ENCODE assay signal across 8 cellular contexts in genomic region chr6:38671885-38672467, GRCh38. TPM values are rescaled to one million over a fixed set of nuclear protein-coding genes. Genes with fewer than 3 reads are reported as not detected.
DNase-seq lines count a peak whose midpoint lies in the region; ATAC-seq, FAIRE-seq and TF ChIP-seq lines count a peak whose summit lies in the region.

No MANE protein-coding gene starts in this region.

- TF ChIP-seq EP300 in Ishikawa (IDR thresholded peaks at IDR 0.05; ENCODE audit: borderline replicate concordance): no peak
- no peak for TF ChIP-seq EP300 in suprapubic skin (IDR thresholded peaks at IDR 0.05)

- TF ChIP-seq RAD21 in Ishikawa (IDR thresholded peaks at IDR 0.05; ENCODE audit: low read depth): peak; percentile 68

- TF ChIP-seq POLR2A in suprapubic skin (IDR thresholded peaks at IDR 0.05): no peak

- H3K36me3 ChIP-seq in kidney (ENCODE audit: control insufficient read depth in 1 of 2, insufficient read depth in 2 of 2, low read length in 2 of 2): peaks cover 3 to 9% of the 10 kb centered on the region in 2 donors
- H3K36me3 ChIP-seq in suprapubic skin: peaks cover 23% of the 10 kb centered on the region

- H3K4me3 ChIP-seq in kidney (ENCODE audit: low read length in 2 of 2) (no peak overlapping the region), suprapubic skin (no peak overlapping the region)

- in situ Hi-C loops in T47D (cut with HindIII; ENCODE audit: low pct_unique_long_range_greater_than_20kb, low sequenced_read_pairs): no loop called here

- H3K27ac ChIP-seq in kidney (ENCODE audit: low read depth in 2 of 2, low read length in 2 of 2) (no peak overlapping the region), suprapubic skin (no peak overlapping the region)

- no peaks in the 10 kb centered on the region for H3K27me3 ChIP-seq in suprapubic skin

- peak; percentile 40 for TF ChIP-seq CTCF in kidney (IDR thresholded peaks at IDR 0.05; ENCODE audit: borderline replicate concordance, extremely low read depth, insufficient read depth)
- peak; percentile 3 to 56 for TF ChIP-seq CTCF in suprapubic skin (IDR thresholded peaks at IDR 0.05)

- FAIRE-seq in kidney (lab: Jason Lieb, UNC): peak; percentile 73

- intact Hi-C loops in kidney (cut with DNase I): no loop called here

- 10% methylated on average over 2 of the region's 2 CpGs for WGBS in suprapubic skin

- H3K4me1 ChIP-seq in kidney (ENCODE audit: control insufficient read depth in 1 of 2, insufficient read depth in 1 of 2, low read depth in 1 of 2, low read length in 2 of 2): no peaks in the 10 kb centered on the region
- H3K4me1 ChIP-seq in suprapubic skin: no peaks in the 10 kb centered on the region

- peak; percentile 74 for ATAC-seq in GM21447 (IDR thresholded peaks at IDR 0.05; ENCODE audit: unreplicated experiment)

- DNase-seq in NOMO-1 treated with DMSO at 0.1 percent for 48 hours (lab: John Stamatoyannopoulos, UW; ENCODE audit: unreplicated experiment) (peak; percentile 47), NOMO-1 treated with dmso at 0.1 percent for 144 hours (lab: John Stamatoyannopoulos, UW; ENCODE audit: unreplicated experiment) (no peak), SHP77 (lab: John Stamatoyannopoulos, UW) (peak; percentile 18 to 36), T47D (ENCODE audit: low read depth in 1 of 2, low spot score in 1 of 2) (peak; percentile 38 to 70), kidney (no peak), suprapubic skin (ENCODE audit: low spot score in 2 of 2) (no peak)

- H3K9me3 ChIP-seq in kidney (ENCODE audit: control insufficient read depth in 1 of 2, low read length in 2 of 2): no peaks in the 10 kb centered on the region
- H3K9me3 ChIP-seq in suprapubic skin: no peaks in the 10 kb centered on the region

- no peak overlapping the region for H3K9ac ChIP-seq in kidney (ENCODE audit: low read length in 2 of 2)

TF ChIP-seq in Ishikawa, 13 proteins besides CTCF, POLR2A, EP300 and RAD21:
- TF ChIP-seq NFIC (IDR thresholded peaks at IDR 0.05) (no peak), FOXM1 (IDR thresholded peaks at IDR 0.05; ENCODE audit: borderline replicate concordance, low read depth) (no peak), TCF12 (IDR thresholded peaks at IDR 0.05; ENCODE audit: low read depth) (no peak), TAF1 (IDR thresholded peaks at IDR 0.05; ENCODE audit: low read depth) (no peak), MAX (IDR thresholded peaks at IDR 0.05) (no peak), ZBTB7A (IDR thresholded peaks at IDR 0.05; ENCODE audit: low read depth) (no peak), EGR1 (IDR thresholded peaks at IDR 0.05) (no peak), CEBPB (IDR thresholded peaks at IDR 0.05) (no peak), YY1 (IDR thresholded peaks at IDR 0.05; ENCODE audit: low read depth) (no peak), CREB1 (IDR thresholded peaks at IDR 0.05; ENCODE audit: low read depth) (no peak), USF1 (IDR thresholded peaks at IDR 0.05) (no peak), REST (IDR thresholded peaks at IDR 0.05; ENCODE audit: low read depth) (no peak), TEAD4 (IDR thresholded peaks at IDR 0.05) (no peak)

RNA-seq across cellular contexts. Expression of gene GLO1, which starts 31.0 kb away (rescaled TPM):
- total RNA-seq in kidney: 67.3 TPM
- polyA plus RNA-seq in kidney (ENCODE audit: insufficient read depth, low read depth, low replicate concordance): 126 TPM
- 100 to 1,000 TPM in 1 of 4 donors, 10 to 100 TPM in 3; 43.5 to 124 (median 80.7) TPM for total RNA-seq in suprapubic skin

RNA-seq across cellular contexts. Expression of gene BTBD9, which starts 32.2 kb away (rescaled TPM):
- total RNA-seq in kidney (29.9 TPM), suprapubic skin (10 to 100 TPM; 15.4 to 50.0 (median 21.9) TPM)
- 4.2 TPM for polyA plus RNA-seq in kidney (ENCODE audit: insufficient read depth, low read depth, low replicate concordance)

RNA-seq across cellular contexts. Expression of gene DNAH8, which starts 43.1 kb away (rescaled TPM):
- 0.50 TPM for total RNA-seq in kidney
- polyA plus RNA-seq in kidney (ENCODE audit: insufficient read depth, low read depth, low replicate concordance): not detected
- under 1 TPM in 3 of 4 donors, not detected in 1; 0.04 to 0.23 (median 0.08) TPM for total RNA-seq in suprapubic skin

Comparison
In these comparisons a context has a peak if more than half of its experiments do, and no peak if none do; other contexts are left out.
1. DNase-seq: peak in NOMO-1 treated with DMSO at 0.1 percent for 48 hours (single experiment), SHP77 (2 of 2) and T47D (2 of 2); none in NOMO-1 treated with dmso at 0.1 percent for 144 hours (single experiment), kidney (single experiment) and suprapubic skin (0 of 2).